In genomic region chr9:133144142-133144886, GRCh38 we compare ENCODE assay signal across 8 cellular contexts. TPM values are rescaled to one million over a fixed set of nuclear protein-coding genes. Genes with fewer than 3 reads are reported as not detected.
A peak's percentile ranks its signal among the peaks of the same experiment; 100 is the strongest.
DNase-seq lines count a peak whose midpoint lies in the region; ATAC-seq and TF ChIP-seq lines count a peak whose summit lies in the region.

No MANE protein-coding gene starts in this region.

- H3K9ac ChIP-seq in SK-N-SH, result no peak overlapping the region

- POLR2A ChIA-PET in SK-N-SH (lab: Yijun Ruan, JAX), result interaction anchor here (1.0 to 3.0 kb wide), 7 partner anchors 11 to 113 kb away, joined by 3 to 21 read pairs (median 7); partner anchors contain the start of gene GTF3C5

- peaks cover 7% of the 10 kb centered on the region for H3K36me3 Mint-ChIP-seq in activated naive CD4-positive, alpha-beta T cell treated with anti-CD3 and anti-CD28 coated beads, Interleukin-2, amount 10 ng/mL, durations not matched to agents 7 days and 5 days

- peak overlapping the region; percentile 72 for H3K4me2 ChIP-seq in SK-N-SH

- intact Hi-C loops in Right ventricle myocardium superior (cut with DNase I) (loop anchor here (2.0 kb wide), 1 partner anchor 42 kb away; no protein-coding TSS in a partner anchor), posterior vena cava (cut with DNase I) (loop anchor here in 1 of 2 donors (10.0 kb wide), 1 partner anchor 100 kb away; no protein-coding TSS in a partner anchor), upper lobe of right lung (cut with DNase I) (no loop called here)

- H2AFZ ChIP-seq in SK-N-SH (ENCODE audit: low read depth), result no peak overlapping the region

- DNase-seq in COLO668 (lab: John Stamatoyannopoulos, UW; ENCODE audit: unreplicated experiment), result peak; percentile 78
- DNase-seq in Jurkat, Clone E6-1 (ENCODE audit: low read depth, low spot score), result peak; percentile 62
- DNase-seq in SK-N-SH, result peak; percentile 90
- DNase-seq in activated naive CD4-positive, alpha-beta T cell treated with anti-CD3 and anti-CD28 coated beads, Interleukin-2, amount 10 ng/mL, durations not matched to agents 7 days and 5 days, result peak; percentile 96
- DNase-seq in Right ventricle myocardium superior, result peak; percentile 83
- DNase-seq in posterior vena cava (ENCODE audit: low spot score), result peak; percentile 95
- peak; percentile 85 for DNase-seq in upper lobe of right lung

- H3K9me3 ChIP-seq in SK-N-SH (no peaks in the 10 kb centered on the region), upper lobe of right lung (no peaks in the 10 kb centered on the region)

- H3K9me2 ChIP-seq in SK-N-SH, result no peaks in the 10 kb centered on the region

- no peak for TF ChIP-seq EP300 in SK-N-SH (IDR thresholded peaks at IDR 0.05; ENCODE audit: borderline replicate concordance in 1 of 2, low read depth in 1 of 2, low read length in 1 of 2)

- H3K9me3 Mint-ChIP-seq in activated naive CD4-positive, alpha-beta T cell treated with anti-CD3 and anti-CD28 coated beads, Interleukin-2, amount 10 ng/mL, durations not matched to agents 7 days and 5 days, result no peaks in the 10 kb centered on the region

- peaks cover 42% of the 10 kb centered on the region; the same call in 1 of the 2 replicates for H3K79me2 ChIP-seq in SK-N-SH (ENCODE audit: insufficient read depth)

- H3K4me3 Mint-ChIP-seq in activated naive CD4-positive, alpha-beta T cell treated with anti-CD3 and anti-CD28 coated beads, Interleukin-2, amount 10 ng/mL, durations not matched to agents 7 days and 5 days, result peak overlapping the region; percentile 64

- H3K27ac ChIP-seq in SK-N-SH (ENCODE audit: low read depth in 2 of 2, low read length in 1 of 2) (peak overlapping the region in 1 of 2 experiments; percentile 58; a peak in 2 of 4 replicates), upper lobe of right lung (peak overlapping the region; percentile 24)

- H4K20me1 ChIP-seq in SK-N-SH (ENCODE audit: insufficient read depth), result peaks cover 68% of the 10 kb centered on the region

- TF ChIP-seq RAD21 in SK-N-SH (IDR thresholded peaks at IDR 0.05; ENCODE audit: low read length), result peak; percentile 75

- CTCF ChIA-PET in SK-N-SH (lab: Yijun Ruan, JAX), result interaction anchor here (0.5 to 11.6 kb wide), 32 partner anchors 10 to 209 kb away, joined by 3 to 810 read pairs (median 5); partner anchors contain the start of genes CEL, GFI1B, GTF3C5 and RALGDS
- CTCF ChIA-PET in activated naive CD4-positive, alpha-beta T cell treated with anti-CD3 and anti-CD28 coated beads, Interleukin-2, amount 10 ng/mL, durations not matched to agents 7 days and 5 days (lab: Charles Lee), result interaction anchor here (0.6 to 8.0 kb wide), 25 partner anchors 9 to 121 kb away, joined by 3 to 357 read pairs (median 6); partner anchors contain the start of genes GTF3C5 and RALGDS

- H3K27me3 ChIP-seq in SK-N-SH (ENCODE audit: insufficient read depth) (no peaks in the 10 kb centered on the region), upper lobe of right lung (no peaks in the 10 kb centered on the region)

- peaks cover 0 to 2% of the 10 kb centered on the region in 2 experiments for H3K36me3 ChIP-seq in SK-N-SH (replicated peaks in 1 of 2; ENCODE audit: control insufficient read depth in 1 of 2, insufficient read depth in 2 of 2, low read length in 1 of 2)
- no peaks in the 10 kb centered on the region for H3K36me3 ChIP-seq in upper lobe of right lung

- H3K4me1 ChIP-seq in SK-N-SH (ENCODE audit: control insufficient read depth in 1 of 2, insufficient read depth in 2 of 2, low read depth in 1 of 2, low read length in 1 of 2) (peaks cover 0 to 67% of the 10 kb centered on the region in 2 experiments; a peak in 3 of 4 replicates), upper lobe of right lung (peaks cover 46% of the 10 kb centered on the region)

- 40% methylated on average over 27 of the region's 52 CpGs for WGBS in SK-N-SH (ENCODE audit: low lambda C conversion rate)

- H3K27me3 Mint-ChIP-seq in activated naive CD4-positive, alpha-beta T cell treated with anti-CD3 and anti-CD28 coated beads, Interleukin-2, amount 10 ng/mL, durations not matched to agents 7 days and 5 days, result peaks cover 5% of the 10 kb centered on the region

- ATAC-seq in GM19468 (IDR thresholded peaks at IDR 0.05; ENCODE audit: extremely low read depth, unreplicated experiment), result peak; percentile 23
- ATAC-seq in Right ventricle myocardium superior (ENCODE audit: poor library complexity), result peak; percentile 32
- peak; percentile 46 for ATAC-seq in upper lobe of right lung

- H3K4me1 Mint-ChIP-seq in activated naive CD4-positive, alpha-beta T cell treated with anti-CD3 and anti-CD28 coated beads, Interleukin-2, amount 10 ng/mL, durations not matched to agents 7 days and 5 days, result peaks cover 83% of the 10 kb centered on the region

- TF ChIP-seq CTCF in SK-N-SH (IDR thresholded peaks at IDR 0.05), result peak; percentile 97
- TF ChIP-seq CTCF in upper lobe of right lung (IDR thresholded peaks at IDR 0.05), result peak; percentile 98

- peak overlapping the region; percentile 41 for H3K4me3 ChIP-seq in Jurkat, Clone E6-1 (ENCODE audit: low read length)
- H3K4me3 ChIP-seq in SK-N-SH (ENCODE audit: low read depth in 2 of 2, low read length in 1 of 2), result peak overlapping the region; percentile 29 to 51
- peak overlapping the region; percentile 40 for H3K4me3 ChIP-seq in upper lobe of right lung

- peaks cover 9% of the 10 kb centered on the region for H3F3A ChIP-seq in SK-N-SH (replicated peaks; ENCODE audit: insufficient read depth)

- peak overlapping the region; percentile 93 for H3K27ac Mint-ChIP-seq in activated naive CD4-positive, alpha-beta T cell treated with anti-CD3 and anti-CD28 coated beads, Interleukin-2, amount 10 ng/mL, durations not matched to agents 7 days and 5 days

TF ChIP-seq in SK-N-SH, 30 proteins besides CTCF, POLR2A, EP300 and RAD21 (continues in another document):
- TF ChIP-seq CHD2 (IDR thresholded peaks at IDR 0.05; ENCODE audit: low read length, partially characterized antibody) (peak; percentile 31), FOSL2 (IDR thresholded peaks at IDR 0.05; ENCODE audit: borderline replicate concordance, low read depth) (no peak), TEAD4 (IDR thresholded peaks at IDR 0.05; ENCODE audit: borderline replicate concordance, insufficient read depth) (no peak), POLR2AphosphoS5 (IDR thresholded peaks at IDR 0.05; ENCODE audit: low read depth, low read length) (no peak), GABPA (IDR thresholded peaks at IDR 0.05; ENCODE audit: low read depth) (no peak), FOXM1 (IDR thresholded peaks at IDR 0.05; ENCODE audit: low read depth) (no peak)
- TF ChIP-seq, protein P1, sequence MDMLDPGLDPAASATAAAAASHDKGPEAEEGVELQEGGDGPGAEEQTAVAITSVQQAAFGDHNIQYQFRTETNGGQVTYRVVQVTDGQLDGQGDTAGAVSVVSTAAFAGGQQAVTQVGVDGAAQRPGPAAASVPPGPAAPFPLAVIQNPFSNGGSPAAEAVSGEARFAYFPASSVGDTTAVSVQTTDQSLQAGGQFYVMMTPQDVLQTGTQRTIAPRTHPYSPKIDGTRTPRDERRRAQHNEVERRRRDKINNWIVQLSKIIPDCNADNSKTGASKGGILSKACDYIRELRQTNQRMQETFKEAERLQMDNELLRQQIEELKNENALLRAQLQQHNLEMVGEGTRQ (IDR thresholded peaks at IDR 0.05; ENCODE audit: borderline replicate concordance, low read depth, low read length), result no peak
- TF ChIP-seq, protein P2, sequence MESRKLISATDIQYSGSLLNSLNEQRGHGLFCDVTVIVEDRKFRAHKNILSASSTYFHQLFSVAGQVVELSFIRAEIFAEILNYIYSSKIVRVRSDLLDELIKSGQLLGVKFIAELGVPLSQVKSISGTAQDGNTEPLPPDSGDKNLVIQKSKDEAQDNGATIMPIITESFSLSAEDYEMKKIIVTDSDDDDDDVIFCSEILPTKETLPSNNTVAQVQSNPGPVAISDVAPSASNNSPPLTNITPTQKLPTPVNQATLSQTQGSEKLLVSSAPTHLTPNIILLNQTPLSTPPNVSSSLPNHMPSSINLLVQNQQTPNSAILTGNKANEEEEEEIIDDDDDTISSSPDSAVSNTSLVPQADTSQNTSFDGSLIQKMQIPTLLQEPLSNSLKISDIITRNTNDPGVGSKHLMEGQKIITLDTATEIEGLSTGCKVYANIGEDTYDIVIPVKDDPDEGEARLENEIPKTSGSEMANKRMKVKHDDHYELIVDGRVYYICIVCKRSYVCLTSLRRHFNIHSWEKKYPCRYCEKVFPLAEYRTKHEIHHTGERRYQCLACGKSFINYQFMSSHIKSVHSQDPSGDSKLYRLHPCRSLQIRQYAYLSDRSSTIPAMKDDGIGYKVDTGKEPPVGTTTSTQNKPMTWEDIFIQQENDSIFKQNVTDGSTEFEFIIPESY (IDR thresholded peaks at IDR 0.05; ENCODE audit: borderline replicate concordance, low read depth), result no peak

RNA-seq across cellular contexts. Expression of gene GBGT1, which starts 19.4 kb away (rescaled TPM):
- polyA plus RNA-seq in Jurkat, Clone E6-1 (2012; ENCODE audit: insufficient read depth, insufficient read length), result 0.73 TPM
- polyA plus RNA-seq in SK-N-SH (2012; rRNA removed), result 0.45 and 0.51 TPM in 2 replicates
- polyA plus RNA-seq in SK-N-SH (2012; cell fraction: cytosol; rRNA removed), result 0.22 and 0.30 TPM in 2 replicates
- polyA plus RNA-seq in SK-N-SH (2012; cell fraction: nucleus; rRNA removed), result 1.1 and 1.7 TPM in 2 replicates
- 6.4 TPM for total RNA-seq in Right ventricle myocardium superior
- 10 to 100 TPM; 14.2 to 19.9 TPM for total RNA-seq in posterior vena cava
- total RNA-seq in upper lobe of right lung, result 27.4 TPM

RNA-seq across cellular contexts. Expression of gene RALGDS, which starts 23.3 kb away (rescaled TPM):
- polyA plus RNA-seq in Jurkat, Clone E6-1 (2012; ENCODE audit: insufficient read depth, insufficient read length), result 36.5 TPM
- polyA plus RNA-seq in SK-N-SH (2012; rRNA removed), result 64.1 and 64.7 TPM in 2 replicates
- 29.8 and 47.9 TPM in 2 replicates for polyA plus RNA-seq in SK-N-SH (2012; cell fraction: cytosol; rRNA removed)
- 152 and 169 TPM in 2 replicates for polyA plus RNA-seq in SK-N-SH (2012; cell fraction: nucleus; rRNA removed)
- total RNA-seq in Right ventricle myocardium superior (33.1 TPM), posterior vena cava (10 to 100 TPM; 27.6 to 28.3 TPM), upper lobe of right lung (66.3 TPM)
